Comparison of ENCODE assay signal across 1 cellular context in the genomic region with DNA sequence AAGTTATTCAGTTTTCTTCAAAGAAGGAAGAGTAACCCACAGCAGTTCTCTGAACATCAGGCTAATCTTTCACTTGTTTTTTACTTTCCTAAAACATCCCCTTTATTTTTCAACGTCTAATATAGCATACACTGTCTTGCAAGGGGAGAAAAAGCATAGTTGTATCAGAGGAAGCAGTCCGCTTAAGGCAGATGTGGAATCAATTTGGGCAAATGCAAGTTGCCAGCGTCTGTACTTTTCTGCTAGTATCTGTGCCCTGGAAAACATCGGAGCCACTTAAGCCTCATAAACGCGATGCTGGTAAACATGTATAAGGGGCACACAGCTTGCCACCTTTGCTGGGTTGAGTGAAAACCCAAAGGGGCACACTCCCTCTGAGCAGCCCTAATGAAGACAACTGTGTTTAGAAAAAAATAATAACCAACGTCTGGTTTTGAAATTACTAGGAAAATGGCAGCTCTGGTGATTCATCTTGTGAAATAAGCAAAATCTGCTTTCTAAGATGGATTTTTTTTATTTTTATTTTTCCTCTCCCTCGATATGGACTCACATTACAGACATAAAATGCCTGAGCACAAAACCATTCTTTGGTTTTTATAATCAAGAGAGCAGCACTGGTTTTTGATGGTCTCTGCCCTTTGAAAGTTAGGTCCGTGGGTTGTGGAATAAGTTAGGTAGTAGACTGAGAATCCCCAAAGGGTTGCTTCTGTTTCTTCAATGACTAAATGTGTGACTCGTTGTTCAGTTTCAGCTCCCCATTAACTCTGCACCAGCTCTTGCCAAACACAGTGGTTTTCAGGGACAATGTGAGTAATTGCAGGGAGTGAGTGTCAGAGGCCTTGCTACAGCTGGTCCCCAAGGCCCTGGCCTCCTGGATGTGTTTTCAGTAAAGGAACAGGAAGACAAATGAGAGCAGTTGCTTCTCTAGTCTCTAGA.
TF ChIP-seq lines count a peak whose summit lies in the region.

No MANE protein-coding gene starts in this region.

TF ChIP-seq in SK-N-SH, 30 proteins besides CTCF, POLR2A, EP300 and RAD21 (continued from another document):
- TF ChIP-seq, protein P1, sequence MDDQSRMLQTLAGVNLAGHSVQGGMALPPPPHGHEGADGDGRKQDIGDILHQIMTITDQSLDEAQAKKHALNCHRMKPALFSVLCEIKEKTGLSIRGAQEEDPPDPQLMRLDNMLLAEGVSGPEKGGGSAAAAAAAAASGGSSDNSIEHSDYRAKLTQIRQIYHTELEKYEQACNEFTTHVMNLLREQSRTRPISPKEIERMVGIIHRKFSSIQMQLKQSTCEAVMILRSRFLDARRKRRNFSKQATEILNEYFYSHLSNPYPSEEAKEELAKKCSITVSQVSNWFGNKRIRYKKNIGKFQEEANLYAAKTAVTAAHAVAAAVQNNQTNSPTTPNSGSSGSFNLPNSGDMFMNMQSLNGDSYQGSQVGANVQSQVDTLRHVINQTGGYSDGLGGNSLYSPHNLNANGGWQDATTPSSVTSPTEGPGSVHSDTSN (IDR thresholded peaks at IDR 0.05) = no peak
- no peak for TF ChIP-seq SMC3 (IDR thresholded peaks at IDR 0.05; ENCODE audit: low read depth, low read length)
- TF ChIP-seq NFIC (IDR thresholded peaks at IDR 0.05; ENCODE audit: borderline replicate concordance) = no peak
- TF ChIP-seq RXRA (IDR thresholded peaks at IDR 0.05; ENCODE audit: borderline replicate concordance, low read depth) = no peak
- no peak for TF ChIP-seq SIN3A (IDR thresholded peaks at IDR 0.05; ENCODE audit: borderline replicate concordance, low read depth, low read length)
- TF ChIP-seq POLR2AphosphoS5 (IDR thresholded peaks at IDR 0.05; ENCODE audit: low read depth, low read length) = no peak
- TF ChIP-seq, protein P2, sequence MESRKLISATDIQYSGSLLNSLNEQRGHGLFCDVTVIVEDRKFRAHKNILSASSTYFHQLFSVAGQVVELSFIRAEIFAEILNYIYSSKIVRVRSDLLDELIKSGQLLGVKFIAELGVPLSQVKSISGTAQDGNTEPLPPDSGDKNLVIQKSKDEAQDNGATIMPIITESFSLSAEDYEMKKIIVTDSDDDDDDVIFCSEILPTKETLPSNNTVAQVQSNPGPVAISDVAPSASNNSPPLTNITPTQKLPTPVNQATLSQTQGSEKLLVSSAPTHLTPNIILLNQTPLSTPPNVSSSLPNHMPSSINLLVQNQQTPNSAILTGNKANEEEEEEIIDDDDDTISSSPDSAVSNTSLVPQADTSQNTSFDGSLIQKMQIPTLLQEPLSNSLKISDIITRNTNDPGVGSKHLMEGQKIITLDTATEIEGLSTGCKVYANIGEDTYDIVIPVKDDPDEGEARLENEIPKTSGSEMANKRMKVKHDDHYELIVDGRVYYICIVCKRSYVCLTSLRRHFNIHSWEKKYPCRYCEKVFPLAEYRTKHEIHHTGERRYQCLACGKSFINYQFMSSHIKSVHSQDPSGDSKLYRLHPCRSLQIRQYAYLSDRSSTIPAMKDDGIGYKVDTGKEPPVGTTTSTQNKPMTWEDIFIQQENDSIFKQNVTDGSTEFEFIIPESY (IDR thresholded peaks at IDR 0.05; ENCODE audit: borderline replicate concordance, low read depth) = no peak
- TF ChIP-seq JUND (IDR thresholded peaks at IDR 0.05) = no peak
- no peak for TF ChIP-seq YY1 (IDR thresholded peaks at IDR 0.05; ENCODE audit: low read depth)
- TF ChIP-seq, protein P3, sequence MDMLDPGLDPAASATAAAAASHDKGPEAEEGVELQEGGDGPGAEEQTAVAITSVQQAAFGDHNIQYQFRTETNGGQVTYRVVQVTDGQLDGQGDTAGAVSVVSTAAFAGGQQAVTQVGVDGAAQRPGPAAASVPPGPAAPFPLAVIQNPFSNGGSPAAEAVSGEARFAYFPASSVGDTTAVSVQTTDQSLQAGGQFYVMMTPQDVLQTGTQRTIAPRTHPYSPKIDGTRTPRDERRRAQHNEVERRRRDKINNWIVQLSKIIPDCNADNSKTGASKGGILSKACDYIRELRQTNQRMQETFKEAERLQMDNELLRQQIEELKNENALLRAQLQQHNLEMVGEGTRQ (IDR thresholded peaks at IDR 0.05; ENCODE audit: borderline replicate concordance, low read depth, low read length) = no peak
- no peak for TF ChIP-seq GABPA (IDR thresholded peaks at IDR 0.05; ENCODE audit: low read depth)
- TF ChIP-seq MEF2A (IDR thresholded peaks at IDR 0.05; ENCODE audit: borderline replicate concordance, low read depth) = no peak
- TF ChIP-seq, protein P4, sequence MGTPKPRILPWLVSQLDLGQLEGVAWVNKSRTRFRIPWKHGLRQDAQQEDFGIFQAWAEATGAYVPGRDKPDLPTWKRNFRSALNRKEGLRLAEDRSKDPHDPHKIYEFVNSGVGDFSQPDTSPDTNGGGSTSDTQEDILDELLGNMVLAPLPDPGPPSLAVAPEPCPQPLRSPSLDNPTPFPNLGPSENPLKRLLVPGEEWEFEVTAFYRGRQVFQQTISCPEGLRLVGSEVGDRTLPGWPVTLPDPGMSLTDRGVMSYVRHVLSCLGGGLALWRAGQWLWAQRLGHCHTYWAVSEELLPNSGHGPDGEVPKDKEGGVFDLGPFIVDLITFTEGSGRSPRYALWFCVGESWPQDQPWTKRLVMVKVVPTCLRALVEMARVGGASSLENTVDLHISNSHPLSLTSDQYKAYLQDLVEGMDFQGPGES (IDR thresholded peaks at IDR 0.05; ENCODE audit: low read depth, low read length) = no peak
- TF ChIP-seq MXI1 (IDR thresholded peaks at IDR 0.05; ENCODE audit: low read depth, low read length) = no peak
- no peak for TF ChIP-seq FOXM1 (IDR thresholded peaks at IDR 0.05; ENCODE audit: low read depth)
- TF ChIP-seq FOXJ3 (CRISPR knock-in tag; IDR thresholded peaks at IDR 0.05) = no peak
- TF ChIP-seq, protein P5, sequence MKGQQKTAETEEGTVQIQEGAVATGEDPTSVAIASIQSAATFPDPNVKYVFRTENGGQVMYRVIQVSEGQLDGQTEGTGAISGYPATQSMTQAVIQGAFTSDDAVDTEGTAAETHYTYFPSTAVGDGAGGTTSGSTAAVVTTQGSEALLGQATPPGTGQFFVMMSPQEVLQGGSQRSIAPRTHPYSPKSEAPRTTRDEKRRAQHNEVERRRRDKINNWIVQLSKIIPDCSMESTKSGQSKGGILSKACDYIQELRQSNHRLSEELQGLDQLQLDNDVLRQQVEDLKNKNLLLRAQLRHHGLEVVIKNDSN (IDR thresholded peaks at IDR 0.05; ENCODE audit: borderline replicate concordance, low read depth) = no peak
